8 cellular contexts compared by ENCODE assay signal in genomic region chr3:156674046-156674910, GRCh38. TPM values are rescaled to one million over a fixed set of nuclear protein-coding genes. Genes with fewer than 3 reads are reported as not detected.
DNase-seq lines count a peak whose midpoint lies in the region; ATAC-seq, FAIRE-seq and TF ChIP-seq lines count a peak whose summit lies in the region.

TSS of gene TIPARP (plus strand) at chr3:156674590. CDS start at chr3:156677698, 3,108 bp downstream.

- WGBS in adipose tissue, 3 donors, result 0 to 1% (median 0%) methylated on average over 93 to 105 of the region's 105 CpGs

- H3K27me3 Mint-ChIP-seq in type B pancreatic cell, result no peaks in the 10 kb centered on the region

- no peaks in the 10 kb centered on the region for H3K9me3 Mint-ChIP-seq in type B pancreatic cell

- DNase-seq in GM12891 (ENCODE audit: insufficient read length, low spot score), result peak; percentile 85
- peak; percentile 99 for DNase-seq in NCI-H1436 (lab: John Stamatoyannopoulos, UW)
- DNase-seq in T follicular helper cell (ENCODE audit: low read depth), result peak; percentile 98
- peak; percentile 100 for DNase-seq in cardiac septum (ENCODE audit: low spot score)
- peak; percentile 98 for DNase-seq in pons (ENCODE audit: low spot score)
- DNase-seq in type B pancreatic cell (ENCODE audit: extremely low spot score, unreplicated experiment), result peak; percentile 99

- peaks cover 22% of the 10 kb centered on the region for H3K4me1 Mint-ChIP-seq in type B pancreatic cell (ENCODE audit: unreplicated experiment)

- H3K27ac Mint-ChIP-seq in type B pancreatic cell, result peak within 1 kb of the TSS; percentile 97

- peak within 1 kb of the TSS; percentile 90 for H3K27ac ChIP-seq in adipose tissue (ENCODE audit: low read depth, low read length)

- peak; percentile 86 for ATAC-seq in HG02840 (IDR thresholded peaks at IDR 0.05; ENCODE audit: low FRiP score, unreplicated experiment)

- H3K4me3 Mint-ChIP-seq in type B pancreatic cell, result peak within 1 kb of the TSS; percentile 97

- H3K36me3 Mint-ChIP-seq in type B pancreatic cell, result peaks cover 17% of the 10 kb centered on the region

- intact Hi-C loops in cardiac septum (cut with DNase I), result loop anchor here (1.0 to 5.0 kb wide), 8 partner anchors 69 to 463 kb away; partner anchors contain the start of genes LEKR1 and SSR3

- TF ChIP-seq CTCF in type B pancreatic cell (conservative IDR thresholded peaks at IDR 0.05), result peak; percentile 77

- TF ChIP-seq POLR2A in GM12891 (IDR thresholded peaks at IDR 0.05; ENCODE audit: low read depth, low read length), result peak; percentile 99

- FAIRE-seq in GM12891 (lab: Jason Lieb, UNC), result peak; percentile 100

TF ChIP-seq in GM12891, 5 proteins besides CTCF, POLR2A, EP300 and RAD21:
- TF ChIP-seq TAF1 (IDR thresholded peaks at IDR 0.05; ENCODE audit: low read depth, low read length) (peak; percentile 99), POLR2AphosphoS5 (IDR thresholded peaks at IDR 0.05; ENCODE audit: low read depth, low read length) (peak; percentile 99), PAX5 (IDR thresholded peaks at IDR 0.05; ENCODE audit: insufficient read depth, low read length, severe bottlenecking) (no peak), SPI1 (IDR thresholded peaks at IDR 0.05; ENCODE audit: low read depth, low read length) (peak; percentile 95), POU2F2 (IDR thresholded peaks at IDR 0.05; ENCODE audit: low read depth, low read length) (peak; percentile 96)
TF ChIP-seq in GM12891: peak in this region for 4.

RNA-seq across cellular contexts. Expression of gene TIPARP, which starts in this region (rescaled TPM):
- 23.8 TPM for polyA plus RNA-seq in GM12891 (2012; ENCODE audit: low read depth, missing spikeins)
- polyA plus RNA-seq in adipose tissue, result 10 to 100 TPM in 2 of 3 donors, 1 to 10 TPM in 1; 7.4 to 94.6 (median 50.4) TPM
- total RNA-seq in cardiac septum (17.9 TPM), type B pancreatic cell (ENCODE audit: low replicate concordance) (37.5 and 48.1 TPM in 2 replicates)

Comparison
In these comparisons a context has a peak if more than half of its experiments do, and no peak if none do; other contexts are left out.
1. Peak in every context shown above with its lines: DNase-seq, ATAC-seq and H3K27ac ChIP-seq.